ENCODE assay signal across 26 cellular contexts in the genomic region with DNA sequence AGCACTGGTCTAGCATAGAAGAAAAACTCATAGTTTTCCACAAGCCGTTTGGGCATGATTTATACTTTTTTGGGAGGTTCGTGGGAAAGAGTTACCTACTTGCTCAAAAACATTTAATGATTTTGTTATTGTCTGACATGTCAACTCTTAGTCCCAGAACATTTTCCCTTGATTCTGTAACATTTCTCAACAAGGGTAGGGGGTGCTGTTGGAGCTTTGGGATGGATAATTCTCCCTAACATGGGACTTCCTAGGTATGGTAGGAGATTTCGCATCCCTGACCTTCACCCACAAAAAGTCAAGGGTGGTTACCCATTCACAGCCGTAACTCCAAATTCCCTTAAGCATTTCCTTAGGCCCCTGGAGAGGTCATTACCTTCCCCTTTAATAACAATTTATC.
"Had no signal": no experiment of that assay in that cellular context is flagged by ENCODE, and none has a peak within 500 bp of the region (broad histone marks: within the 10 kb centered on the region; RNA-seq: fewer than 3 reads in every experiment).

No MANE protein-coding gene starts in this region.

- H3K27me3 Mint-ChIP-seq: activated CD4-positive, alpha-beta memory T cell treated with anti-CD3 and anti-CD28 coated beads, Interleukin-2, amount 10 ng/mL, durations not matched to agents 7 days and 5 days; activated CD4-positive, alpha-beta T cell treated with anti-CD3 and anti-CD28 coated beads, Interleukin-2, amount 10 ng/mL, durations not matched to agents 7 days and 5 days; activated T-cell treated with anti-CD3 and anti-CD28 coated beads, Interleukin-2, amount 50 U/mL, for 24 hours; central memory CD8-positive, alpha-beta T cell; dendritic cell treated with granulocyte-macrophage colony-stimulating factor and Interleukin-4, amounts not matched to agents 40 ng/mL and 50 ng/mL, for 4 days had no signal

- H3K9me3 Mint-ChIP-seq: activated CD4-positive, alpha-beta T cell treated with anti-CD3 and anti-CD28 coated beads, Interleukin-2, amount 10 ng/mL, durations not matched to agents 7 days and 5 days; activated T-cell treated with anti-CD3 and anti-CD28 coated beads, Interleukin-2, amount 50 U/mL, for 24 hours; dendritic cell treated with granulocyte-macrophage colony-stimulating factor and Interleukin-4, amounts not matched to agents 40 ng/mL and 50 ng/mL, for 4 days had no signal

- ATAC-seq: activated T-cell treated with anti-CD3 and anti-CD28 coated beads, Interleukin-2, amount 50 U/mL, for 72 hours; gastroesophageal sphincter had no signal

- H3K36me3 ChIP-seq: brain microvascular endothelial cell, esophagus muscularis mucosa, gastroesophageal sphincter had no signal

- H3K9me3 ChIP-seq: esophagus muscularis mucosa, gastroesophageal sphincter had no signal

- H3K4me3 Mint-ChIP-seq: activated CD4-positive, alpha-beta memory T cell treated with anti-CD3 and anti-CD28 coated beads, Interleukin-2, amount 10 ng/mL, durations not matched to agents 7 days and 5 days; activated CD4-positive, alpha-beta T cell treated with anti-CD3 and anti-CD28 coated beads, Interleukin-2, amount 10 ng/mL, durations not matched to agents 7 days and 5 days; activated naive CD8-positive, alpha-beta T cell; activated T-cell treated with anti-CD3 and anti-CD28 coated beads, Interleukin-2, amount 50 U/mL, for 24 hours; activated T-cell treated with anti-CD3 and anti-CD28 coated beads, Interleukin-2, amount 50 U/mL, for 72 hours; central memory CD8-positive, alpha-beta T cell; dendritic cell treated with granulocyte-macrophage colony-stimulating factor and Interleukin-4, amounts not matched to agents 40 ng/mL and 50 ng/mL, for 4 days had no signal

- H3K4me3 ChIP-seq: coronary artery, dorsolateral prefrontal cortex, esophagus muscularis mucosa, gastroesophageal sphincter had no signal

- H3K4me1 Mint-ChIP-seq: activated CD4-positive, alpha-beta memory T cell treated with anti-CD3 and anti-CD28 coated beads, Interleukin-2, amount 10 ng/mL, durations not matched to agents 7 days and 5 days; activated CD4-positive, alpha-beta T cell treated with anti-CD3 and anti-CD28 coated beads, Interleukin-2, amount 10 ng/mL, durations not matched to agents 7 days and 5 days; central memory CD8-positive, alpha-beta T cell had no signal

- H3K36me3 Mint-ChIP-seq: activated naive CD8-positive, alpha-beta T cell had no signal

- H3K27ac Mint-ChIP-seq: activated CD4-positive, alpha-beta memory T cell treated with anti-CD3 and anti-CD28 coated beads, Interleukin-2, amount 10 ng/mL, durations not matched to agents 7 days and 5 days; activated CD4-positive, alpha-beta T cell treated with anti-CD3 and anti-CD28 coated beads, Interleukin-2, amount 10 ng/mL, durations not matched to agents 7 days and 5 days; activated naive CD8-positive, alpha-beta T cell; activated T-cell treated with anti-CD3 and anti-CD28 coated beads, Interleukin-2, amount 50 U/mL, for 24 hours; activated T-cell treated with anti-CD3 and anti-CD28 coated beads, Interleukin-2, amount 50 U/mL, for 72 hours; dendritic cell treated with granulocyte-macrophage colony-stimulating factor and Interleukin-4, amounts not matched to agents 40 ng/mL and 50 ng/mL, for 4 days had no signal

- H3K27me3 ChIP-seq: brain microvascular endothelial cell, esophagus muscularis mucosa, gastroesophageal sphincter had no signal

- H3K27ac ChIP-seq: brain microvascular endothelial cell, coronary artery, dorsolateral prefrontal cortex, esophagus muscularis mucosa, gastroesophageal sphincter had no signal

- H3K4me1 ChIP-seq: gastroesophageal sphincter had no signal

- DNase-seq: activated CD4-positive, alpha-beta memory T cell treated with anti-CD3 and anti-CD28 coated beads, Interleukin-2, amount 10 ng/mL, durations not matched to agents 7 days and 5 days; activated CD4-positive, alpha-beta T cell treated with anti-CD3 and anti-CD28 coated beads for 1 hour; activated CD4-positive, alpha-beta T cell treated with anti-CD3 and anti-CD28 coated beads for 4 hours; activated CD4-positive, alpha-beta T cell treated with anti-CD3 and anti-CD28 coated beads, Interleukin-2, amount 10 ng/mL, durations not matched to agents 7 days and 5 days; activated CD4-positive, alpha-beta T cell treated with anti-CD3 and anti-CD28 coated beads, Interleukin-2, amount 50 U/mL, for 4 hours; activated CD8-positive, alpha-beta memory T cell treated with anti-CD3 and anti-CD28 coated beads, Interleukin-2, amount 50 U/mL, for 48 hours; activated gamma-delta T cell treated with Interleukin-2 at 50 U/mL for 16 hours; activated naive CD4-positive, alpha-beta T cell treated with anti-CD3 and anti-CD28 coated beads, Interleukin-2, amount 50 U/mL, for 16 hours; activated naive CD4-positive, alpha-beta T cell treated with Interleukin-2 at 50 U/mL for 16 hours; activated T-cell treated with anti-CD3 and anti-CD28 coated beads for 4 hours; activated T-cell treated with anti-CD3 and anti-CD28 coated beads, Interleukin-2, amount 50 U/mL, for 24 hours; activated T-cell treated with anti-CD3 and anti-CD28 coated beads, Interleukin-2, amount 50 U/mL, for 72 hours; amniotic stem cell; anterior cingulate cortex; brain microvascular endothelial cell; dorsolateral prefrontal cortex; effector memory CD4-positive, alpha-beta T cell; erythroblast; foreskin melanocyte; T-helper 2 cell had no signal
